In the genomic region with DNA sequence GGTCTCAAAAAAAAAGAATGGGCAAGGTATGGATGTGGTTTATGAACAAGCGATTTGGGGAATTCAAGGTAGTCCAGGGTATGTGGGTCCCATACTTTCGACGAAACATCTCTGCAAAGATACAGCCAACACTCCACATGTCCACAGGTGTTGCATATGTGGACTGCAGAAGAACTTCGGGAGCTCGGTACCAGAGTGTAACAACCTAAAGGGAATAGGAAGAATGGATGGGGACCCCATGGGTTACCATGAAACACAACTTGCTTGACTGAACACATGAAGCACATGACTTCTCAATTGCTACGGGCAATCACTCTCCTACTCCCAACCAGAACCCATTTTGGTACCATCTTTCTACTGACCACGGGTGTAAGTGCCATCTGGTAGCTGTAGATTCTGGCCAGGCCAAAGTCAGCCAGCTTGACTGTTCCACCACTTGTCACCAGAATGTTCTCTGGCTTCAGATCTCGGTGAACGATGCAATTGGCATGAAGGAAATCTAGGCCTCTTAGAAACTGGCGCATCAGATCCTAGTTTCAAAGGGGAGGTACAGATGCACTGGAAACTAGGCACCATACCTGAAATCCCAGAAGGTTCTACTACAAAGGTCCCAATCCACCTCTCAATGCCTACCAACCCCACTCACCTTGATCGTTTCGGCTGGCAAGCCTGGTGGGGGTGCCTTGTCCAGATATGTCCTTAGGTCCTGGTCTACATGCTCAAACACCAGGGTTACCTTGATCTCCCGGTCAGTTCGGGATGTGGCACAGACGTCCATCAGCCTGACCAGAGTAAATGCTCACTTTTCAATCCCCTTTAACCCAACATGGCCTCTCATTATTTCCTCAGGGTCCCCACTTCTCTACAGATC, we compare ENCODE assay signal across 8 cellular contexts. TPM values are rescaled to one million over a fixed set of nuclear protein-coding genes. Genes with fewer than 3 reads are reported as not detected.
A peak's percentile ranks its signal among the peaks of the same experiment; 100 is the strongest.
DNase-seq lines count a peak whose midpoint lies in the region; ATAC-seq and TF ChIP-seq lines count a peak whose summit lies in the region.

No MANE protein-coding gene starts in this region.

- H3K9me3 Mint-ChIP-seq in activated T-cell treated with anti-CD3 and anti-CD28 coated beads, Interleukin-2, amount 50 U/mL, for 4 hours = no peaks in the 10 kb centered on the region
- H3K9me3 Mint-ChIP-seq in stimulated activated effector memory CD8-positive, alpha-beta T cell treated with anti-CD3 and anti-CD28 coated beads, Interleukin-12 subunit alpha, Interleukin-12 subunit beta, amount 100 ng/mL, for 72 hours = no peaks in the 10 kb centered on the region

- H3K4me1 ChIP-seq in iPS DF 6.9 (ENCODE audit: control insufficient read depth, insufficient read depth, low read length) = peaks cover 1% of the 10 kb centered on the region; the same call in 1 of the 2 replicates

- no CpG with 5 or more reads among the region's 15 CpGs for WGBS in iPS DF 6.9 (ENCODE audit: insufficient coverage, insufficient read length)

- H3K36me3 ChIP-seq in iPS DF 6.9 (ENCODE audit: control insufficient read depth, insufficient read depth, low read length) = peaks cover 13% of the 10 kb centered on the region; the same call in 1 of the 2 replicates

- peak overlapping the region; percentile 96 for H3K4me3 Mint-ChIP-seq in activated T-cell treated with anti-CD3 and anti-CD28 coated beads, Interleukin-2, amount 50 U/mL, for 4 hours
- H3K4me3 Mint-ChIP-seq in stimulated activated effector memory CD8-positive, alpha-beta T cell treated with anti-CD3 and anti-CD28 coated beads, Interleukin-12 subunit alpha, Interleukin-12 subunit beta, amount 100 ng/mL, for 72 hours = peak overlapping the region; percentile 98

- peak overlapping the region; percentile 96 for H3K27ac Mint-ChIP-seq in stimulated activated effector memory CD8-positive, alpha-beta T cell treated with anti-CD3 and anti-CD28 coated beads, Interleukin-12 subunit alpha, Interleukin-12 subunit beta, amount 100 ng/mL, for 72 hours

- H3K4me1 Mint-ChIP-seq in activated T-cell treated with anti-CD3 and anti-CD28 coated beads, Interleukin-2, amount 50 U/mL, for 4 hours (ENCODE audit: low read depth) = peaks cover 49% of the 10 kb centered on the region
- H3K4me1 Mint-ChIP-seq in stimulated activated effector memory CD8-positive, alpha-beta T cell treated with anti-CD3 and anti-CD28 coated beads, Interleukin-12 subunit alpha, Interleukin-12 subunit beta, amount 100 ng/mL, for 72 hours = peaks cover 63% of the 10 kb centered on the region

- peaks cover 38% of the 10 kb centered on the region for H3K36me3 Mint-ChIP-seq in activated T-cell treated with anti-CD3 and anti-CD28 coated beads, Interleukin-2, amount 50 U/mL, for 4 hours (ENCODE audit: insufficient read depth)
- H3K36me3 Mint-ChIP-seq in stimulated activated effector memory CD8-positive, alpha-beta T cell treated with anti-CD3 and anti-CD28 coated beads, Interleukin-12 subunit alpha, Interleukin-12 subunit beta, amount 100 ng/mL, for 72 hours = peaks cover 67% of the 10 kb centered on the region

- H3K27me3 Mint-ChIP-seq in activated T-cell treated with anti-CD3 and anti-CD28 coated beads, Interleukin-2, amount 50 U/mL, for 4 hours (ENCODE audit: low read depth) = no peaks in the 10 kb centered on the region

- H3K4me3 ChIP-seq in HL-60 (replicated peaks; ENCODE audit: insufficient read depth, low read length) (peak overlapping the region; percentile 71), iPS DF 6.9 (ENCODE audit: low read length) (peak overlapping the region; percentile 95; the same call in 1 of the 2 replicates)

- no peak for TF ChIP-seq CTCF in HL-60 (IDR thresholded peaks at IDR 0.05; ENCODE audit: insufficient read depth, low read length)

- no peak for ATAC-seq in activated T-cell treated with anti-CD3 and anti-CD28 coated beads, Interleukin-2, amount 50 U/mL, for 4 hours
- no peak for ATAC-seq in stimulated activated effector memory CD8-positive, alpha-beta T cell treated with anti-CD3 and anti-CD28 coated beads, Interleukin-12 subunit alpha, Interleukin-12 subunit beta, amount 100 ng/mL, for 72 hours
- ATAC-seq in GM19328 (IDR thresholded peaks at IDR 0.05; ENCODE audit: unreplicated experiment) = no peak

- no peaks in the 10 kb centered on the region for H3K27me3 ChIP-seq in HL-60 (ENCODE audit: insufficient read depth, poor library complexity, severe bottlenecking)
- peaks cover under 1% of the 10 kb centered on the region; the same call in 1 of the 2 replicates for H3K27me3 ChIP-seq in iPS DF 6.9 (ENCODE audit: control insufficient read depth, insufficient read depth, low read length)

- no peaks in the 10 kb centered on the region for H3K9me3 ChIP-seq in iPS DF 6.9 (ENCODE audit: control insufficient read depth, insufficient read depth, low read length)

- no peak for DNase-seq in HL-60 (ENCODE audit: low read depth in 1 of 2, low spot score in 1 of 2)
- no peak for DNase-seq in activated T-cell treated with anti-CD3 and anti-CD28 coated beads, Interleukin-2, amount 50 U/mL, for 4 hours
- no peak for DNase-seq in iPS DF 6.9 (ENCODE audit: low read depth, low spot score)
- DNase-seq in stimulated activated effector memory CD8-positive, alpha-beta T cell treated with anti-CD3 and anti-CD28 coated beads, Interleukin-12 subunit alpha, Interleukin-12 subunit beta, amount 100 ng/mL, for 72 hours (ENCODE audit: low spot score in 2 of 2) = no peak
- no peak for DNase-seq in D341Med (ENCODE audit: low spot score)
- no peak for DNase-seq in stimulated activated CD4-positive, alpha-beta T cell treated with anti-CD3 and anti-CD28 coated beads, Interleukin-2, amount 100 ng/mL, for 24 hours
- no peak for DNase-seq in NCI-H526 (lab: John Stamatoyannopoulos, UW)

- H3K27ac ChIP-seq in HL-60 (replicated peaks) (peak overlapping the region; percentile 95), iPS DF 6.9 (ENCODE audit: low read length) (no peak overlapping the region)

RNA-seq across cellular contexts. Expression of a gene that starts 1.3 kb away (rescaled TPM):
- total RNA-seq in activated T-cell treated with anti-CD3 and anti-CD28 coated beads, Interleukin-2, amount 50 U/mL, for 4 hours = 100 to 1,000 TPM; 347 to 382 (median 378) TPM

RNA-seq across cellular contexts. Expression of a gene that starts 4.1 kb away (rescaled TPM):
- total RNA-seq in activated T-cell treated with anti-CD3 and anti-CD28 coated beads, Interleukin-2, amount 50 U/mL, for 4 hours = 10 to 100 TPM; 15.7 to 17.6 (median 17.3) TPM

RNA-seq across cellular contexts. Expression of a gene that starts 6.0 kb away (rescaled TPM):
- total RNA-seq in activated T-cell treated with anti-CD3 and anti-CD28 coated beads, Interleukin-2, amount 50 U/mL, for 4 hours = 10 to 100 TPM; 11.5 to 14.9 (median 14.0) TPM

RNA-seq across cellular contexts. Expression of a gene that starts 12.3 kb away (rescaled TPM):
- total RNA-seq in activated T-cell treated with anti-CD3 and anti-CD28 coated beads, Interleukin-2, amount 50 U/mL, for 4 hours = 10 to 100 TPM; 24.4 to 28.1 (median 25.8) TPM

RNA-seq across cellular contexts. Expression of a gene that starts 16.1 kb away (rescaled TPM):
- total RNA-seq in activated T-cell treated with anti-CD3 and anti-CD28 coated beads, Interleukin-2, amount 50 U/mL, for 4 hours = 10 to 100 TPM; 18.4 to 19.6 (median 19.5) TPM
